20 cellular contexts compared by ENCODE assay signal in the genomic region with DNA sequence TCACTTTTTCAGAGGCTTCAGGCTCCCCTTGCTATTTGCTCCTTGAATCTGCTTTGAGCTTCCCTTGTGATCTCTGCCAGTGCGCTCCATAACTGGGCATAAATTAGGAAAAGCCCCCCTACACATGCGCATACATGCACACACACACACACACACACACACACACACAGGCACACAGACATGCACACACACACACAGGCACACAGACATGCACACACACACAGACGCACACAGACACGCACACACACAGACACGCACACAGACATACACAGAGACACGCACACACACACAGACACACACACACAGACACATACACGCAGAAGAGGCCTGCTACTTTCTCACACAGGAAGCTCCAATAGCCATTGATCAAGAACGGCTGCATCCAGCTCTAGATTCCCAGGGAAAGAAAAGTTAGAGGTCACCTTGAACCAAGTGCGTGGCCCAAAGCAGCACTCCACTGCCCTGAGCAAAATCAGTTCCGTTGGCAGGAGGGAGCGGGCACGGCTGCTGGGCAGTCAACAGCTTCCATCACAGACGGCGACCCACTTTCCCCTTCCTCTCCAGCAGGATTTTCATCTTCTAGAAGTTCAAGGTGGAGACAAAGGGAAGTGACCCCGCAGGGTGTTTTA.
DNase-seq lines count a peak whose midpoint lies in the region; ATAC-seq and TF ChIP-seq lines count a peak whose summit lies in the region.
"Had no signal": no experiment of that assay in that cellular context is flagged by ENCODE, and none has a peak within 500 bp of the region (broad histone marks: within the 10 kb centered on the region; RNA-seq: fewer than 3 reads in every experiment).

No MANE protein-coding gene starts in this region.

- H3K4ac ChIP-seq in neuronal stem cell (ENCODE audit: low read length) = no peak overlapping the region

- no peak overlapping the region for H3K27ac ChIP-seq in neuronal stem cell (replicated peaks; ENCODE audit: low read length)
- H3K27ac ChIP-seq: HL-60, KMS-11 had no signal

- H3K27me3 ChIP-seq in Caco-2 (replicated peaks; ENCODE audit: control insufficient read depth, insufficient read depth, low read length) = no peaks in the 10 kb centered on the region
- no peaks in the 10 kb centered on the region for H3K27me3 ChIP-seq in neuronal stem cell (ENCODE audit: control insufficient read depth in 3 of 3, insufficient read depth in 3 of 3, low read depth in 1 of 3, low read length in 3 of 3)

- H4K91ac ChIP-seq in neuronal stem cell (ENCODE audit: low read depth, low read length, poor library complexity) = no peak overlapping the region

- H3K9me3 Mint-ChIP-seq in Caco-2 (ENCODE audit: unreplicated experiment) (no peaks in the 10 kb centered on the region), IgD-negative memory B cell (no peaks in the 10 kb centered on the region), brain (peaks cover 4 to 11% (median 6%) of the 10 kb centered on the region in 5 experiments)

- H3K14ac ChIP-seq in neuronal stem cell (ENCODE audit: low read length) = no peak overlapping the region

- H3K4me2 ChIP-seq in neuronal stem cell (ENCODE audit: insufficient read depth, low read length, poor library complexity, severe bottlenecking) = no peak overlapping the region
- H3K4me2 ChIP-seq: KMS-11 had no signal

- H3K4me3 Mint-ChIP-seq in Caco-2 (ENCODE audit: unreplicated experiment) (no peak overlapping the region), IgD-negative memory B cell (no peak overlapping the region), brain (no peak overlapping the region)
- H3K4me3 Mint-ChIP-seq: CD14-positive monocyte had no signal

- no peak overlapping the region for H3K18ac ChIP-seq in neuronal stem cell (ENCODE audit: low read length)

- no peak overlapping the region for H2AK5ac ChIP-seq in neuronal stem cell (ENCODE audit: low read depth, low read length)

- H2BK5ac ChIP-seq in neuronal stem cell (ENCODE audit: low read length) = no peak overlapping the region

- peaks cover 7% of the 10 kb centered on the region; the same call in 1 of the 2 replicates for H3K4me1 ChIP-seq in Caco-2
- peaks cover 0 to 3% of the 10 kb centered on the region in 2 donors for H3K4me1 ChIP-seq in neuronal stem cell (ENCODE audit: control insufficient read depth in 2 of 2, insufficient read depth in 1 of 2, low read depth in 1 of 2, low read length in 2 of 2)

- no peak overlapping the region for H2AFZ ChIP-seq in neuronal stem cell (ENCODE audit: low read length)

- H3K36me3 ChIP-seq in Caco-2 (ENCODE audit: control insufficient read depth, insufficient read depth, low read length) (peaks cover 3% of the 10 kb centered on the region), neuronal stem cell (replicated peaks in 1 of 2; ENCODE audit: control insufficient read depth in 2 of 2, insufficient read depth in 2 of 2, low read length in 2 of 2) (peaks cover 7 to 26% of the 10 kb centered on the region in 2 donors)

- no peak overlapping the region for H2BK120ac ChIP-seq in neuronal stem cell (ENCODE audit: low read depth, low read length)

- TF ChIP-seq CTCF in Caco-2 (IDR thresholded peaks at IDR 0.05; ENCODE audit: insufficient read depth in 1 of 2, low read depth in 1 of 2, low read length in 1 of 2, severe bottlenecking in 1 of 2, unreplicated experiment in 1 of 2) (no peak), brain (conservative IDR thresholded peaks at IDR 0.05) (no peak)

- H3K9me3 ChIP-seq in Caco-2 = no peaks in the 10 kb centered on the region
- peaks cover 0 to 6% of the 10 kb centered on the region in 2 donors for H3K9me3 ChIP-seq in neuronal stem cell (replicated peaks in 1 of 2; ENCODE audit: control insufficient read depth in 2 of 2, insufficient read depth in 1 of 2, low read depth in 1 of 2, low read length in 2 of 2)

- H3K36me3 Mint-ChIP-seq in Caco-2 (ENCODE audit: insufficient read depth, unreplicated experiment) = peaks cover 92% of the 10 kb centered on the region
- peaks cover 7% of the 10 kb centered on the region for H3K36me3 Mint-ChIP-seq in IgD-negative memory B cell
- peaks cover 36% of the 10 kb centered on the region for H3K36me3 Mint-ChIP-seq in brain

- H2BK15ac ChIP-seq in neuronal stem cell (ENCODE audit: low read length) = no peak overlapping the region

- no peak overlapping the region for H3K23ac ChIP-seq in neuronal stem cell (ENCODE audit: low read depth, low read length, poor library complexity)

- POLR2A ChIA-PET in Caco-2 (lab: Charles Lee) = no interaction called here

- peak overlapping the region; percentile 24 for H3K9ac ChIP-seq in neuronal stem cell (ENCODE audit: low read depth, low read length, poor library complexity)
- H3K9ac ChIP-seq: KMS-11 had no signal

- peak overlapping the region; percentile 21 for H3K27ac Mint-ChIP-seq in Caco-2 (ENCODE audit: unreplicated experiment)
- peak overlapping the region; percentile 25 to 71 (median 28) for H3K27ac Mint-ChIP-seq in IgD-negative memory B cell
- H3K27ac Mint-ChIP-seq in brain = peak overlapping the region in 4 of 5 experiments; percentile 12 to 60 (median 24)

- DNase-seq in Caco-2 (no peak), neuronal stem cell (ENCODE audit: low spot score) (no peak), epidermal melanocyte (ENCODE audit: insufficient read length, low spot score) (no peak), CD1c-positive myeloid dendritic cell (ENCODE audit: extremely low spot score) (no peak)
- DNase-seq: Calu3, MM.1S, NCI-H1105 treated with DMSO at 0.1 percent for 48 hours, NCI-H187, NCI-H2171, NCI-H446 treated with DMSO at 0.1 percent for 48 hours, NCI-H774, SHP77 treated with DMSO at 0.1 percent for 48 hours had no signal

- peaks cover 2% of the 10 kb centered on the region for H3K79me1 ChIP-seq in neuronal stem cell (ENCODE audit: low read depth, low read length)

- WGBS in neuronal stem cell (ENCODE audit: extremely low coverage in 2 of 2, insufficient read length in 2 of 2, insufficient replicate concordance in 1 of 2), 2 donors = no CpG with 5 or more reads among the region's 15 CpGs

- H2BK12ac ChIP-seq in neuronal stem cell (ENCODE audit: low read length) = no peak overlapping the region

- no peak overlapping the region for H4K8ac ChIP-seq in neuronal stem cell (ENCODE audit: low read depth, low read length)

- H3K27me3 Mint-ChIP-seq in Caco-2 (ENCODE audit: insufficient read depth, unreplicated experiment) (no peaks in the 10 kb centered on the region), IgD-negative memory B cell (no peaks in the 10 kb centered on the region), brain (no peaks in the 10 kb centered on the region)

- H3K4me1 Mint-ChIP-seq in Caco-2 (ENCODE audit: low read depth, unreplicated experiment) = peaks cover 8% of the 10 kb centered on the region
- peaks cover 15 to 19% (median 17%) of the 10 kb centered on the region in 3 donors for H3K4me1 Mint-ChIP-seq in IgD-negative memory B cell
- peaks cover 23% of the 10 kb centered on the region for H3K4me1 Mint-ChIP-seq in brain

- H3K4me3 ChIP-seq in Caco-2 (ENCODE audit: low read depth, low read length) (no peak overlapping the region), neuronal stem cell (ENCODE audit: low read length in 2 of 2) (no peak overlapping the region)

- CTCF ChIA-PET in Caco-2 (lab: Charles Lee) = no interaction called here

- intact Hi-C loops in Caco-2 (cut with micrococcal nuclease; ENCODE audit: unreplicated experiment) = no loop called here

- no TSS peak for BruUV-seq in Caco-2 (replicated peaks; lab: Mats Ljungman, UMichigan)

- no peak for ATAC-seq in HG02870 (IDR thresholded peaks at IDR 0.05; ENCODE audit: unreplicated experiment)
- ATAC-seq in GM19467 (IDR thresholded peaks at IDR 0.05; ENCODE audit: unreplicated experiment) = no peak
- ATAC-seq: Panc1 had no signal
